In genomic region chr11:67422894-67423293, GRCh38 we compare ENCODE assay signal across 21 cellular contexts. TPM values are rescaled to one million over a fixed set of nuclear protein-coding genes. Genes with fewer than 3 reads are reported as not detected.
DNase-seq lines count a peak whose midpoint lies in the region; ATAC-seq, FAIRE-seq and TF ChIP-seq lines count a peak whose summit lies in the region.
"Had no signal": no experiment of that assay in that cellular context is flagged by ENCODE, and none has a peak within 500 bp of the region (broad histone marks: within the 10 kb centered on the region; RNA-seq: fewer than 3 reads in every experiment).

No MANE protein-coding gene starts in this region.

- no peaks in the 10 kb centered on the region for H3F3A ChIP-seq in PC-3 (ENCODE audit: low read length, unreplicated experiment)

- no peak for DNase-seq in HepG2 (ENCODE audit: low spot score)
- no peak for DNase-seq in right lobe of liver
- peak; percentile 80 for DNase-seq in PC-3
- DNase-seq in erythroblast (lab: John Stamatoyannopoulos, UW): no peak
- no peak for DNase-seq in stimulated activated effector memory CD8-positive, alpha-beta T cell treated with anti-CD3 and anti-CD28 coated beads, Interleukin-12 subunit alpha, Interleukin-12 subunit beta, amount 100 ng/mL, for 72 hours (ENCODE audit: low spot score in 2 of 2)
- DNase-seq in GOT3 (lab: John Stamatoyannopoulos, UW): no peak
- no peak for DNase-seq in Peyer's patch
- DNase-seq in urothelium cell line (ENCODE audit: low spot score): no peak
- DNase-seq: DMS153; effector memory CD4-positive, alpha-beta T cell; gastrocnemius medialis; NCI-H510A treated with DMSO at 0.1 percent for 48 hours; stimulated activated CD4-positive, alpha-beta T cell treated with anti-CD3 and anti-CD28 coated beads, Interleukin-2, amount 100 ng/mL, for 24 hours had no signal

- H3K4me1 ChIP-seq in HepG2 (ENCODE audit: insufficient read depth, low read length) (peaks cover 57% of the 10 kb centered on the region), right lobe of liver (peaks cover 0 to 28% (median 11%) of the 10 kb centered on the region in 4 donors), PC-3 (ENCODE audit: insufficient read depth, low read length) (peaks cover 13% of the 10 kb centered on the region; the same call in 1 of the 2 replicates), Peyer's patch (peaks cover 0 to 30% (median 21%) of the 10 kb centered on the region in 4 donors)

- in situ Hi-C loops in HepG2 (cut with HindIII; ENCODE audit: extremely low pct_ligation_motif_present, low pct_unique_long_range_greater_than_20kb): no loop called here

- H3K4me2 ChIP-seq in HepG2 (ENCODE audit: low read depth, low read length) (peak overlapping the region; percentile 2; the same call in 1 of the 2 replicates), PC-3 (ENCODE audit: low read length) (no peak overlapping the region)

- ATAC-seq in HepG2 (no peak), right lobe of liver (no peak), PC-3 (no peak)
- no peak for ATAC-seq in stimulated activated effector memory CD8-positive, alpha-beta T cell treated with anti-CD3 and anti-CD28 coated beads, Interleukin-12 subunit alpha, Interleukin-12 subunit beta, amount 100 ng/mL, for 72 hours
- ATAC-seq: activated naive CD4-positive, alpha-beta T cell treated with anti-CD3 and anti-CD28 coated beads, Interleukin-2, amount 50 U/mL, for 72 hours; gastrocnemius medialis; Panc1; sciatic nerve had no signal

- no peak for TF ChIP-seq RAD21 in HepG2 (CRISPR knock-in tag; IDR thresholded peaks at IDR 0.05)

- TF ChIP-seq CTCF in HepG2 (CRISPR knock-in tag; IDR thresholded peaks at IDR 0.05) (no peak), right lobe of liver (IDR thresholded peaks at IDR 0.05) (no peak), PC-3 (conservative IDR thresholded peaks at IDR 0.05; ENCODE audit: low read depth, low read length) (no peak), Peyer's patch (IDR thresholded peaks at IDR 0.05) (no peak)

- POLR2A ChIA-PET in HepG2 (lab: Yijun Ruan, JAX) (interaction anchor here (7.4 kb wide), 1 partner anchor 20 kb away, joined by 78 read pairs; the partner anchor contains the start of genes PPP1CA and TBC1D10C), PC-3 (lab: Charles Lee; ENCODE audit: unreplicated experiment) (no interaction called here)

- CTCF ChIA-PET in HepG2 (lab: Yijun Ruan, JAX; ENCODE audit: low intra/inter-chr PET ratio, low total read pairs) (no interaction called here), PC-3 (lab: Charles Lee) (no interaction called here)

- H3K27me3 ChIP-seq in HepG2 (ENCODE audit: control insufficient read depth in 1 of 2, insufficient read depth in 2 of 2, low read length in 2 of 2) (peaks cover 3 to 20% of the 10 kb centered on the region in 2 experiments; a peak in 3 of 5 replicates), right lobe of liver (no peaks in the 10 kb centered on the region), PC-3 (ENCODE audit: low read length) (no peaks in the 10 kb centered on the region), Peyer's patch (no peaks in the 10 kb centered on the region)
- H3K27me3 ChIP-seq: cardiac muscle cell, gastrocnemius medialis had no signal

- no peaks in the 10 kb centered on the region for H4K20me1 ChIP-seq in HepG2 (ENCODE audit: insufficient read depth, low read length)
- no peaks in the 10 kb centered on the region for H4K20me1 ChIP-seq in PC-3 (ENCODE audit: low read length)

- intact Hi-C loops in HepG2 (cut with micrococcal nuclease; ENCODE audit: unreplicated experiment) (no loop called here), right lobe of liver (cut with DNase I) (no loop called here), PC-3 (cut with micrococcal nuclease) (no loop called here)

- peak overlapping the region; percentile 29 for H3K4me3 Mint-ChIP-seq in stimulated activated effector memory CD8-positive, alpha-beta T cell treated with anti-CD3 and anti-CD28 coated beads, Interleukin-12 subunit alpha, Interleukin-12 subunit beta, amount 100 ng/mL, for 72 hours

- TF ChIP-seq POLR2A in HepG2 (IDR thresholded peaks at IDR 0.05; ENCODE audit: insufficient read depth in 1 of 2, low read depth in 2 of 2, low read length in 2 of 2): no peak
- no peak for TF ChIP-seq POLR2A in right lobe of liver (IDR thresholded peaks at IDR 0.05)
- TF ChIP-seq POLR2A in erythroblast (IDR thresholded peaks at IDR 0.05; ENCODE audit: low read length): peak; percentile 20
- no peak for TF ChIP-seq POLR2A in Peyer's patch (IDR thresholded peaks at IDR 0.05)

- 43% methylated on average over 2 of the region's 6 CpGs for WGBS in HepG2 (ENCODE audit: low lambda C conversion rate)
- 66% methylated on average over 5 of the region's 6 CpGs for WGBS in right lobe of liver (ENCODE audit: insufficient coverage, low coverage, low lambda C conversion rate, missing lambda C conversion rate)

- H3K9me3 ChIP-seq in HepG2 (ENCODE audit: low read length) (no peaks in the 10 kb centered on the region), right lobe of liver (no peaks in the 10 kb centered on the region), PC-3 (ENCODE audit: low read length) (no peaks in the 10 kb centered on the region), Peyer's patch (no peaks in the 10 kb centered on the region)
- H3K9me3 ChIP-seq: gastrocnemius medialis, neutrophil had no signal

- no peak overlapping the region for H2AFZ ChIP-seq in HepG2 (ENCODE audit: low read length)
- H2AFZ ChIP-seq in PC-3 (ENCODE audit: low read length): no peak overlapping the region

- H3K4me3 ChIP-seq in HepG2 (replicated peaks in 1 of 3; ENCODE audit: insufficient read depth in 1 of 3, low read depth in 2 of 3, low read length in 3 of 3): no peak overlapping the region
- no peak overlapping the region for H3K4me3 ChIP-seq in right lobe of liver
- no peak overlapping the region for H3K4me3 ChIP-seq in PC-3 (ENCODE audit: low read length)
- no peak overlapping the region for H3K4me3 ChIP-seq in Peyer's patch
- H3K4me3 ChIP-seq: cardiac muscle cell, gastrocnemius medialis had no signal

- H3K9me3 Mint-ChIP-seq in stimulated activated effector memory CD8-positive, alpha-beta T cell treated with anti-CD3 and anti-CD28 coated beads, Interleukin-12 subunit alpha, Interleukin-12 subunit beta, amount 100 ng/mL, for 72 hours: no peaks in the 10 kb centered on the region
- H3K9me3 Mint-ChIP-seq: activated naive CD4-positive, alpha-beta T cell treated with anti-CD3 and anti-CD28 coated beads, Interleukin-2, amount 50 U/mL, for 72 hours had no signal

- H3K36me3 ChIP-seq in HepG2 (replicated peaks in 1 of 2; ENCODE audit: control insufficient read depth in 1 of 2, insufficient read depth in 2 of 2, low read length in 2 of 2) (no peaks in the 10 kb centered on the region), right lobe of liver (no peaks in the 10 kb centered on the region), PC-3 (ENCODE audit: low read depth, low read length) (no peaks in the 10 kb centered on the region), Peyer's patch (no peaks in the 10 kb centered on the region)
- H3K36me3 ChIP-seq: cardiac muscle cell, gastrocnemius medialis, neutrophil had no signal

- no peak overlapping the region for H3K27ac Mint-ChIP-seq in stimulated activated effector memory CD8-positive, alpha-beta T cell treated with anti-CD3 and anti-CD28 coated beads, Interleukin-12 subunit alpha, Interleukin-12 subunit beta, amount 100 ng/mL, for 72 hours
- H3K27ac Mint-ChIP-seq: activated naive CD4-positive, alpha-beta T cell treated with anti-CD3 and anti-CD28 coated beads, Interleukin-2, amount 50 U/mL, for 72 hours had no signal

- FAIRE-seq in HepG2 (lab: Jason Lieb, UNC) (no peak), urothelium cell line (lab: Jason Lieb, UNC) (no peak)
- FAIRE-seq: GM18507 had no signal

- H3K79me2 ChIP-seq in HepG2 (ENCODE audit: insufficient read depth, low read length) (no peaks in the 10 kb centered on the region), PC-3 (ENCODE audit: low read length) (no peaks in the 10 kb centered on the region)

- no TSS peak for BruUV-seq in HepG2 (replicated peaks; lab: Mats Ljungman, UMichigan)
- no TSS peak for BruUV-seq in PC-3 (replicated peaks; lab: Mats Ljungman, UMichigan)

- peaks cover 65% of the 10 kb centered on the region for H3K4me1 Mint-ChIP-seq in stimulated activated effector memory CD8-positive, alpha-beta T cell treated with anti-CD3 and anti-CD28 coated beads, Interleukin-12 subunit alpha, Interleukin-12 subunit beta, amount 100 ng/mL, for 72 hours

- H3K9ac ChIP-seq in HepG2 (ENCODE audit: insufficient read depth, low read depth, low read length): no peak overlapping the region
- H3K9ac ChIP-seq in PC-3 (ENCODE audit: low read length): no peak overlapping the region

- H3K9me2 ChIP-seq in PC-3 (replicated peaks; ENCODE audit: low read length): no peaks in the 10 kb centered on the region

- TF ChIP-seq EP300 in HepG2 (IDR thresholded peaks at IDR 0.05; ENCODE audit: low read depth in 2 of 2, low read length in 2 of 2) (no peak), HepG2 (CRISPR knock-in tag; IDR thresholded peaks at IDR 0.05; ENCODE audit: borderline replicate concordance) (no peak)

- H3K27ac ChIP-seq in HepG2 (ENCODE audit: extremely low read length, insufficient read depth, low read length) (no peak overlapping the region), right lobe of liver (no peak overlapping the region), PC-3 (ENCODE audit: low read length) (no peak overlapping the region), Peyer's patch (no peak overlapping the region)
- H3K27ac ChIP-seq: cardiac muscle cell, neutrophil had no signal

- H3K36me3 Mint-ChIP-seq in stimulated activated effector memory CD8-positive, alpha-beta T cell treated with anti-CD3 and anti-CD28 coated beads, Interleukin-12 subunit alpha, Interleukin-12 subunit beta, amount 100 ng/mL, for 72 hours: peaks cover 25% of the 10 kb centered on the region

RNA-seq across cellular contexts. Expression of gene RPS6KB2, which starts 5.4 kb away (rescaled TPM):
- 35.3 and 54.8 TPM in 2 replicates for total RNA-seq in HepG2 (2016; rRNA removed; fragmentation: Illumina TruSeq; extraction: Trizol)
- 168 and 174 TPM in 2 replicates for total RNA-seq in HepG2 (2016; cell fraction: cytosol; rRNA removed; fragmentation: Illumina TruSeq; extraction: Trizol; ENCODE audit: low read depth)
- total RNA-seq in HepG2 (2016; cell fraction: insoluble cytoplasmic fraction; rRNA removed; fragmentation: Illumina TruSeq; extraction: Trizol): 32.3 and 55.5 TPM in 2 replicates
- 208 and 210 TPM in 2 replicates for total RNA-seq in HepG2 (2016; cell fraction: membrane; rRNA removed; fragmentation: Illumina TruSeq; extraction: Trizol)
- 30.9 and 37.1 TPM in 2 replicates for total RNA-seq in HepG2 (2016; cell fraction: nucleus; rRNA removed; fragmentation: Illumina TruSeq; extraction: Trizol)
- polyA plus RNA-seq in HepG2 (2011; rRNA removed): 52.9 and 59.2 TPM in 2 replicates
- polyA plus RNA-seq in HepG2 (2011; cell fraction: cytosol; rRNA removed): 53.5 and 73.0 TPM in 2 replicates
- polyA plus RNA-seq in HepG2 (2011; cell fraction: nucleus; rRNA removed): 93.3 and 107 TPM in 2 replicates
- polyA plus RNA-seq in HepG2 (2012): 29.0 and 33.0 TPM in 2 replicates
- 249 TPM in 2 replicates for polyA plus RNA-seq in HepG2 (2016; cell fraction: cytosol; fragmentation: Illumina TruSeq; extraction: Trizol; ENCODE audit: low read depth)
- polyA plus RNA-seq in HepG2 (2016; cell fraction: insoluble cytoplasmic fraction; fragmentation: Illumina TruSeq; extraction: Trizol; ENCODE audit: low read depth): 40.0 and 51.3 TPM in 2 replicates
- polyA plus RNA-seq in HepG2 (2016; cell fraction: membrane; fragmentation: Illumina TruSeq; extraction: Trizol; ENCODE audit: low read depth): 229 and 244 TPM in 2 replicates
- 58.6 and 65.2 TPM in 2 replicates for polyA plus RNA-seq in HepG2 (2016; cell fraction: nucleus; fragmentation: Illumina TruSeq; extraction: Trizol; ENCODE audit: insufficient read depth, low read depth)
- 70.8 and 120 TPM in 2 replicates for polyA minus RNA-seq in HepG2 (2011; rRNA and poly(A)+ RNA removed; ENCODE audit: low replicate concordance)
- 23.5 and 24.7 TPM in 2 replicates for polyA minus RNA-seq in HepG2 (2011; cell fraction: cytosol; rRNA and poly(A)+ RNA removed)
- polyA minus RNA-seq in HepG2 (2011; cell fraction: nucleus; rRNA and poly(A)+ RNA removed): 27.9 and 33.3 TPM in 2 replicates
- 10 to 100 TPM; 18.8 to 37.1 (median 27.1) TPM for total RNA-seq in right lobe of liver
- total RNA-seq in PC-3 (2014; rRNA removed): 170 and 208 TPM in 2 replicates
- 10 to 100 TPM; 58.0 to 88.3 (median 63.5) TPM for total RNA-seq in Peyer's patch

RNA-seq across cellular contexts. Expression of gene CARNS1, which starts 7.4 kb away (rescaled TPM):
- not detected in 2 replicates for total RNA-seq in HepG2 (2016; rRNA removed; fragmentation: Illumina TruSeq; extraction: Trizol)
- total RNA-seq in HepG2 (2016; cell fraction: cytosol; rRNA removed; fragmentation: Illumina TruSeq; extraction: Trizol; ENCODE audit: low read depth): not detected in 2 replicates
- not detected in 2 replicates for total RNA-seq in HepG2 (2016; cell fraction: insoluble cytoplasmic fraction; rRNA removed; fragmentation: Illumina TruSeq; extraction: Trizol)
- total RNA-seq in HepG2 (2016; cell fraction: membrane; rRNA removed; fragmentation: Illumina TruSeq; extraction: Trizol): not detected in 2 replicates
- total RNA-seq in HepG2 (2016; cell fraction: nucleus; rRNA removed; fragmentation: Illumina TruSeq; extraction: Trizol): not detected in 2 replicates
- 0.01 TPM in 1 of 2 replicates, not detected in the other for polyA plus RNA-seq in HepG2 (2011; rRNA removed)
- 0.01 TPM in 1 of 2 replicates, not detected in the other for polyA plus RNA-seq in HepG2 (2011; cell fraction: cytosol; rRNA removed)
- not detected in 2 replicates for polyA plus RNA-seq in HepG2 (2011; cell fraction: nucleus; rRNA removed)
- 0.04 TPM in 1 of 2 replicates, not detected in the other for polyA plus RNA-seq in HepG2 (2012)
- polyA plus RNA-seq in HepG2 (2016; cell fraction: cytosol; fragmentation: Illumina TruSeq; extraction: Trizol; ENCODE audit: low read depth): not detected in 2 replicates
- polyA plus RNA-seq in HepG2 (2016; cell fraction: insoluble cytoplasmic fraction; fragmentation: Illumina TruSeq; extraction: Trizol; ENCODE audit: low read depth): not detected in 2 replicates
- not detected in 2 replicates for polyA plus RNA-seq in HepG2 (2016; cell fraction: membrane; fragmentation: Illumina TruSeq; extraction: Trizol; ENCODE audit: low read depth)
- polyA plus RNA-seq in HepG2 (2016; cell fraction: nucleus; fragmentation: Illumina TruSeq; extraction: Trizol; ENCODE audit: insufficient read depth, low read depth): not detected in 2 replicates
- polyA minus RNA-seq in HepG2 (2011; rRNA and poly(A)+ RNA removed; ENCODE audit: low replicate concordance): 0.05 and 0.12 TPM in 2 replicates
- not detected in 2 replicates for polyA minus RNA-seq in HepG2 (2011; cell fraction: cytosol; rRNA and poly(A)+ RNA removed)
- polyA minus RNA-seq in HepG2 (2011; cell fraction: nucleus; rRNA and poly(A)+ RNA removed): not detected in 2 replicates
- total RNA-seq in right lobe of liver: under 1 TPM in 5 of 6 experiments, not detected in 1; 0.12 to 0.31 (median 0.22) TPM
- 0.22 TPM in 1 of 2 replicates, not detected in the other for total RNA-seq in PC-3 (2014; rRNA removed)
- total RNA-seq in Peyer's patch: 1 to 10 TPM in 1 of 4 donors, under 1 TPM in 2, not detected in 1; 0.54 to 1.2 (median 0.83) TPM

RNA-seq across cellular contexts. Expression of gene PTPRCAP, which starts 14.6 kb away (rescaled TPM):
- total RNA-seq in HepG2 (2016; rRNA removed; fragmentation: Illumina TruSeq; extraction: Trizol) (0.46 and 0.60 TPM in 2 replicates), right lobe of liver (1 to 10 TPM in 4 of 6 experiments, under 1 TPM in 2; 0.72 to 2.8 (median 2.1) TPM), PC-3 (2014; rRNA removed) (0.15 and 0.29 TPM in 2 replicates), Peyer's patch (10 to 100 TPM; 17.3 to 56.9 (median 21.7) TPM)
- total RNA-seq in HepG2 (2016; cell fraction: cytosol; rRNA removed; fragmentation: Illumina TruSeq; extraction: Trizol; ENCODE audit: low read depth): not detected in 2 replicates
- total RNA-seq in HepG2 (2016; cell fraction: insoluble cytoplasmic fraction; rRNA removed; fragmentation: Illumina TruSeq; extraction: Trizol): 0.19 and 0.25 TPM in 2 replicates
- total RNA-seq in HepG2 (2016; cell fraction: membrane; rRNA removed; fragmentation: Illumina TruSeq; extraction: Trizol): not detected in 2 replicates
- total RNA-seq in HepG2 (2016; cell fraction: nucleus; rRNA removed; fragmentation: Illumina TruSeq; extraction: Trizol): 0.40 and 0.53 TPM in 2 replicates
- polyA plus RNA-seq in HepG2 (2011; rRNA removed): 0.56 and 0.70 TPM in 2 replicates
- 0.08 and 0.63 TPM in 2 replicates for polyA plus RNA-seq in HepG2 (2011; cell fraction: cytosol; rRNA removed)
- 12.4 and 18.9 TPM in 2 replicates for polyA plus RNA-seq in HepG2 (2011; cell fraction: nucleus; rRNA removed)
- 0.19 TPM in 1 of 2 replicates, not detected in the other for polyA plus RNA-seq in HepG2 (2012)
- polyA plus RNA-seq in HepG2 (2016; cell fraction: cytosol; fragmentation: Illumina TruSeq; extraction: Trizol; ENCODE audit: low read depth): 0.18 TPM in 1 of 2 replicates, not detected in the other
- polyA plus RNA-seq in HepG2 (2016; cell fraction: insoluble cytoplasmic fraction; fragmentation: Illumina TruSeq; extraction: Trizol; ENCODE audit: low read depth): 0.21 and 0.26 TPM in 2 replicates
- polyA plus RNA-seq in HepG2 (2016; cell fraction: membrane; fragmentation: Illumina TruSeq; extraction: Trizol; ENCODE audit: low read depth): 0.16 TPM in 1 of 2 replicates, not detected in the other
- 1.9 and 2.3 TPM in 2 replicates for polyA plus RNA-seq in HepG2 (2016; cell fraction: nucleus; fragmentation: Illumina TruSeq; extraction: Trizol; ENCODE audit: insufficient read depth, low read depth)
- 0.58 and 1.1 TPM in 2 replicates for polyA minus RNA-seq in HepG2 (2011; rRNA and poly(A)+ RNA removed; ENCODE audit: low replicate concordance)
- polyA minus RNA-seq in HepG2 (2011; cell fraction: cytosol; rRNA and poly(A)+ RNA removed): not detected in 2 replicates
- 0.90 and 0.99 TPM in 2 replicates for polyA minus RNA-seq in HepG2 (2011; cell fraction: nucleus; rRNA and poly(A)+ RNA removed)

RNA-seq across cellular contexts. Expression of gene TBC1D10C, which starts 19.0 kb away (rescaled TPM):
- 0.81 and 1.0 TPM in 2 replicates for total RNA-seq in HepG2 (2016; rRNA removed; fragmentation: Illumina TruSeq; extraction: Trizol)
- 0.44 and 0.81 TPM in 2 replicates for total RNA-seq in HepG2 (2016; cell fraction: cytosol; rRNA removed; fragmentation: Illumina TruSeq; extraction: Trizol; ENCODE audit: low read depth)
- 0.92 and 1.1 TPM in 2 replicates for total RNA-seq in HepG2 (2016; cell fraction: insoluble cytoplasmic fraction; rRNA removed; fragmentation: Illumina TruSeq; extraction: Trizol)
- total RNA-seq in HepG2 (2016; cell fraction: membrane; rRNA removed; fragmentation: Illumina TruSeq; extraction: Trizol): 0.45 and 0.59 TPM in 2 replicates
- total RNA-seq in HepG2 (2016; cell fraction: nucleus; rRNA removed; fragmentation: Illumina TruSeq; extraction: Trizol): 0.50 and 0.84 TPM in 2 replicates
- 1.8 and 2.8 TPM in 2 replicates for polyA plus RNA-seq in HepG2 (2011; rRNA removed)
- 1.3 and 2.7 TPM in 2 replicates for polyA plus RNA-seq in HepG2 (2011; cell fraction: cytosol; rRNA removed)
- polyA plus RNA-seq in HepG2 (2011; cell fraction: nucleus; rRNA removed): 26.5 and 39.6 TPM in 2 replicates
- 0.97 and 2.1 TPM in 2 replicates for polyA plus RNA-seq in HepG2 (2012)
- 0.19 and 0.28 TPM in 2 replicates for polyA plus RNA-seq in HepG2 (2016; cell fraction: cytosol; fragmentation: Illumina TruSeq; extraction: Trizol; ENCODE audit: low read depth)
- polyA plus RNA-seq in HepG2 (2016; cell fraction: insoluble cytoplasmic fraction; fragmentation: Illumina TruSeq; extraction: Trizol; ENCODE audit: low read depth): 0.60 and 1.1 TPM in 2 replicates
- 0.57 and 0.73 TPM in 2 replicates for polyA plus RNA-seq in HepG2 (2016; cell fraction: membrane; fragmentation: Illumina TruSeq; extraction: Trizol; ENCODE audit: low read depth)
- 2.9 and 3.4 TPM in 2 replicates for polyA plus RNA-seq in HepG2 (2016; cell fraction: nucleus; fragmentation: Illumina TruSeq; extraction: Trizol; ENCODE audit: insufficient read depth, low read depth)
- polyA minus RNA-seq in HepG2 (2011; rRNA and poly(A)+ RNA removed; ENCODE audit: low replicate concordance): 2.2 TPM in 1 of 2 replicates, not detected in the other
- polyA minus RNA-seq in HepG2 (2011; cell fraction: cytosol; rRNA and poly(A)+ RNA removed): 0.59 and 0.88 TPM in 2 replicates
- 2.3 and 3.4 TPM in 2 replicates for polyA minus RNA-seq in HepG2 (2011; cell fraction: nucleus; rRNA and poly(A)+ RNA removed)
- 1 to 10 TPM in 5 of 6 experiments, under 1 TPM in 1; 0.73 to 2.7 (median 1.9) TPM for total RNA-seq in right lobe of liver
- total RNA-seq in PC-3 (2014; rRNA removed): not detected in 2 replicates
- total RNA-seq in Peyer's patch: 10 to 100 TPM in 2 of 4 donors, 1 to 10 TPM in 2; 5.6 to 53.6 (median 9.3) TPM
- total RNA-seq: cardiac muscle cell, LHCN-M2, lung microvascular endothelial cell had no signal

RNA-seq across cellular contexts. Expression of gene CORO1B, which starts 20.4 kb away (rescaled TPM):
- total RNA-seq in HepG2 (2016; rRNA removed; fragmentation: Illumina TruSeq; extraction: Trizol) (32.2 and 32.9 TPM in 2 replicates), right lobe of liver (10 to 100 TPM; 28.5 to 58.6 (median 40.4) TPM), PC-3 (2014; rRNA removed) (209 and 250 TPM in 2 replicates), Peyer's patch (100 to 1,000 TPM in 3 of 4 donors, 10 to 100 TPM in 1; 68.5 to 161 (median 138) TPM)
- 9.3 and 11.4 TPM in 2 replicates for total RNA-seq in HepG2 (2016; cell fraction: cytosol; rRNA removed; fragmentation: Illumina TruSeq; extraction: Trizol; ENCODE audit: low read depth)
- 29.5 and 35.9 TPM in 2 replicates for total RNA-seq in HepG2 (2016; cell fraction: insoluble cytoplasmic fraction; rRNA removed; fragmentation: Illumina TruSeq; extraction: Trizol)
- 14.1 and 14.3 TPM in 2 replicates for total RNA-seq in HepG2 (2016; cell fraction: membrane; rRNA removed; fragmentation: Illumina TruSeq; extraction: Trizol)
- total RNA-seq in HepG2 (2016; cell fraction: nucleus; rRNA removed; fragmentation: Illumina TruSeq; extraction: Trizol): 26.1 and 28.4 TPM in 2 replicates
- 33.8 and 48.8 TPM in 2 replicates for polyA plus RNA-seq in HepG2 (2011; rRNA removed)
- polyA plus RNA-seq in HepG2 (2011; cell fraction: cytosol; rRNA removed): 33.9 and 59.2 TPM in 2 replicates
- 96.0 and 115 TPM in 2 replicates for polyA plus RNA-seq in HepG2 (2011; cell fraction: nucleus; rRNA removed)
- polyA plus RNA-seq in HepG2 (2012): 16.2 and 31.3 TPM in 2 replicates
- 11.3 TPM in 2 replicates for polyA plus RNA-seq in HepG2 (2016; cell fraction: cytosol; fragmentation: Illumina TruSeq; extraction: Trizol; ENCODE audit: low read depth)
- 45.3 and 48.2 TPM in 2 replicates for polyA plus RNA-seq in HepG2 (2016; cell fraction: insoluble cytoplasmic fraction; fragmentation: Illumina TruSeq; extraction: Trizol; ENCODE audit: low read depth)
- 12.1 and 13.6 TPM in 2 replicates for polyA plus RNA-seq in HepG2 (2016; cell fraction: membrane; fragmentation: Illumina TruSeq; extraction: Trizol; ENCODE audit: low read depth)
- 59.2 and 60.1 TPM in 2 replicates for polyA plus RNA-seq in HepG2 (2016; cell fraction: nucleus; fragmentation: Illumina TruSeq; extraction: Trizol; ENCODE audit: insufficient read depth, low read depth)
- 100 and 106 TPM in 2 replicates for polyA minus RNA-seq in HepG2 (2011; rRNA and poly(A)+ RNA removed; ENCODE audit: low replicate concordance)
- polyA minus RNA-seq in HepG2 (2011; cell fraction: cytosol; rRNA and poly(A)+ RNA removed): 27.3 and 29.6 TPM in 2 replicates
- 16.3 and 29.5 TPM in 2 replicates for polyA minus RNA-seq in HepG2 (2011; cell fraction: nucleus; rRNA and poly(A)+ RNA removed)

Comparison
In these comparisons a context has a peak if more than half of its experiments do, and no peak if none do; other contexts are left out.
1. RNA of gene PTPRCAP, which starts 14.6 kb away (total RNA-seq): 17.3 to 56.9 TPM in Peyer's patch; 0.72 to 2.8 TPM in right lobe of liver, 0.19 to 0.60 TPM in HepG2 and 0.15 to 0.29 TPM in PC-3; every median in the first group is over 4 times any median in the second.